Comparison of ENCODE assay signal across 20 cellular contexts in genomic region chr4:170666909-170667308, GRCh38.
"Had no signal": no experiment of that assay in that cellular context is flagged by ENCODE, and none has a peak within 500 bp of the region (broad histone marks: within the 10 kb centered on the region; RNA-seq: fewer than 3 reads in every experiment).

No MANE protein-coding gene starts in this region.

- H3K4me1 Mint-ChIP-seq: neural crest cell had no signal

- H3K36me3 Mint-ChIP-seq: activated naive CD4-positive, alpha-beta T cell treated with anti-CD3 and anti-CD28 coated beads, Interleukin-2, amount 50 U/mL, for 72 hours; mesothelial cell of epicardium; WTC11 had no signal

- H3K27ac Mint-ChIP-seq: activated CD8-positive, alpha-beta T cell treated with anti-CD3 and anti-CD28 coated beads, Interleukin-2, amount 10 ng/mL, durations not matched to agents 7 days and 5 days; activated naive CD4-positive, alpha-beta T cell treated with anti-CD3 and anti-CD28 coated beads, Interleukin-2, amount 50 U/mL, for 72 hours; endodermal cell; mesothelial cell of epicardium; WTC11 had no signal

- H3K36me3 ChIP-seq: cardiac muscle cell, gastrocnemius medialis, heart right ventricle, lower lobe of right lung, sigmoid colon, spleen had no signal

- H3K4me1 ChIP-seq: gastrocnemius medialis, heart right ventricle, lower lobe of right lung, parathyroid adenoma, sigmoid colon, spleen had no signal

- H3K79me2 ChIP-seq: parathyroid adenoma had no signal

- H3K9me3 ChIP-seq: gastrocnemius medialis, lower lobe of right lung, sigmoid colon had no signal

- H3K9ac ChIP-seq: parathyroid adenoma had no signal

- H3K4me3 Mint-ChIP-seq: activated CD8-positive, alpha-beta T cell treated with anti-CD3 and anti-CD28 coated beads, Interleukin-2, amount 10 ng/mL, durations not matched to agents 7 days and 5 days; endodermal cell; mesothelial cell of epicardium; neural crest cell; WTC11 had no signal

- H3K9me3 Mint-ChIP-seq: endodermal cell, mesothelial cell of epicardium, WTC11 had no signal

- H3K4me3 ChIP-seq: cardiac muscle cell, dorsolateral prefrontal cortex, gastrocnemius medialis, heart right ventricle, lower lobe of right lung, sigmoid colon, spleen had no signal

- H3K27me3 ChIP-seq: cardiac muscle cell, gastrocnemius medialis, heart right ventricle, sigmoid colon, spleen had no signal

- H3K27ac ChIP-seq: cardiac muscle cell, dorsolateral prefrontal cortex, gastrocnemius medialis, heart right ventricle, lower lobe of right lung, parathyroid adenoma, sigmoid colon, spleen had no signal

- DNase-seq: activated CD4-positive, alpha-beta T cell treated with anti-CD3 and anti-CD28 coated beads for 4 hours; activated CD8-positive, alpha-beta memory T cell treated with anti-CD3 and anti-CD28 coated beads, Interleukin-2, amount 50 U/mL, for 4 hours; activated CD8-positive, alpha-beta T cell treated with anti-CD3 and anti-CD28 coated beads, Interleukin-2, amount 10 ng/mL, durations not matched to agents 7 days and 5 days; activated effector memory CD4-positive, alpha-beta T cell treated with anti-CD3 and anti-CD28 coated beads, Interleukin-2, amount 50 U/mL, for 16 hours; activated T-cell treated with anti-CD3 and anti-CD28 coated beads, Interleukin-2, amount 50 U/mL, for 48 hours; dorsolateral prefrontal cortex; endodermal cell; gastrocnemius medialis; heart right ventricle; left colon; lower lobe of right lung; sigmoid colon; spleen; stimulated activated CD4-positive, alpha-beta T cell treated with anti-CD3 and anti-CD28 coated beads, Interleukin-1b, Interleukin-23, amount 100 ng/mL, for 48 hours had no signal

- H2AFZ ChIP-seq: parathyroid adenoma had no signal

- ATAC-seq: activated CD8-positive, alpha-beta T cell treated with anti-CD3 and anti-CD28 coated beads, Interleukin-2, amount 10 ng/mL, durations not matched to agents 7 days and 5 days; activated naive CD4-positive, alpha-beta T cell treated with anti-CD3 and anti-CD28 coated beads, Interleukin-2, amount 50 U/mL, for 72 hours; gastrocnemius medialis; heart right ventricle; left colon; lower lobe of right lung; WTC11 had no signal
